In genomic region chr5:107696071-107696470, GRCh38 we compare ENCODE assay signal across 23 cellular contexts. TPM values are rescaled to one million over a fixed set of nuclear protein-coding genes. Genes with fewer than 3 reads are reported as not detected.
DNase-seq lines count a peak whose midpoint lies in the region; ATAC-seq, FAIRE-seq and TF ChIP-seq lines count a peak whose summit lies in the region.
"Had no signal": no experiment of that assay in that cellular context is flagged by ENCODE, and none has a peak within 500 bp of the region (broad histone marks: within the 10 kb centered on the region; RNA-seq: fewer than 3 reads in every experiment).

No MANE protein-coding gene starts in this region.

- H2AFZ ChIP-seq in DND-41 (ENCODE audit: low read depth, low read length) (peak overlapping the region; percentile 25; the same call in 1 of the 2 replicates), H1 (ENCODE audit: low read length) (peak overlapping the region; percentile 50; the same call in 1 of the 2 replicates)

- FAIRE-seq in H1 (lab: Jason Lieb, UNC), result peak; percentile 94
- FAIRE-seq in RCC 7860 (lab: Jason Lieb, UNC), result no peak
- FAIRE-seq: GM12892 had no signal

- no peak overlapping the region; the same call in 1 of the 2 replicates for H3K18ac ChIP-seq in H1 (ENCODE audit: extremely low read depth, low read length)
- H3K18ac ChIP-seq in mesendoderm (ENCODE audit: low read length), result no peak overlapping the region

- no peak for TF ChIP-seq POLR2A in H1 (IDR thresholded peaks at IDR 0.05; ENCODE audit: control extremely low read depth in 1 of 2, low read depth in 2 of 2, low read length in 2 of 2)

- no peak overlapping the region for H3K9ac ChIP-seq in DND-41 (ENCODE audit: low read depth, low read length)
- no peak overlapping the region for H3K9ac ChIP-seq in HUES64 (ENCODE audit: low read depth, low read length)
- H3K9ac ChIP-seq in H1 (replicated peaks in 1 of 4; ENCODE audit: extremely low read depth in 1 of 4, low read depth in 3 of 4, low read length in 3 of 4), result no peak overlapping the region
- H3K9ac ChIP-seq in mesendoderm (ENCODE audit: low read length), result no peak overlapping the region

- no peaks in the 10 kb centered on the region for H3K27me3 ChIP-seq in DND-41 (ENCODE audit: insufficient read depth, low read length, poor library complexity)
- H3K27me3 ChIP-seq in HUES64 (ENCODE audit: insufficient read depth, low read length), result no peaks in the 10 kb centered on the region
- H3K27me3 ChIP-seq in H1 (replicated peaks in 1 of 4; ENCODE audit: control insufficient read depth in 3 of 4, extremely low read depth in 1 of 4, insufficient read depth in 3 of 4, low read length in 3 of 4), result no peaks in the 10 kb centered on the region
- no peaks in the 10 kb centered on the region for H3K27me3 ChIP-seq in mesendoderm (ENCODE audit: insufficient read depth, low read length, poor library complexity)

- WGBS in HUES64, result 32% methylated on average over 2 of the region's 3 CpGs
- WGBS in H1 (ENCODE audit: extremely low coverage in 1 of 2, insufficient coverage in 1 of 2, insufficient read length in 1 of 2, insufficient replicate concordance in 2 of 2, low coverage in 1 of 2, low lambda C conversion rate in 2 of 2, missing lambda C conversion rate in 1 of 2), 2 experiments, result 10% methylated on average over 3 of the region's 3 CpGs; no CpG with 5 or more reads in 1 of the 2 experiments
- WGBS in mesendoderm (ENCODE audit: extremely low coverage, insufficient coverage, low lambda C conversion rate), result no CpG with 5 or more reads among the region's 3 CpGs

- H4K91ac ChIP-seq in H1 (replicated peaks; ENCODE audit: insufficient read length, low read length), result no peak overlapping the region

- H3K4me2 ChIP-seq in DND-41 (ENCODE audit: insufficient read depth, low read length) (no peak overlapping the region), H1 (ENCODE audit: insufficient read depth in 1 of 2, low read depth in 2 of 2, low read length in 2 of 2) (peak overlapping the region; percentile 17 to 51; a peak in 3 of 4 replicates), mesendoderm (ENCODE audit: low read length) (no peak overlapping the region)

- no peak overlapping the region for H2BK20ac ChIP-seq in H1 (ENCODE audit: low read length)

- H4K8ac ChIP-seq in H1 (ENCODE audit: extremely low read depth, insufficient read depth, low read length) (no peak overlapping the region), mesendoderm (ENCODE audit: low read depth, low read length) (no peak overlapping the region)

- H3K79me2 ChIP-seq in DND-41 (ENCODE audit: insufficient read depth, low read length), result no peaks in the 10 kb centered on the region
- H3K79me2 ChIP-seq in H1 (ENCODE audit: control insufficient read depth in 1 of 2, insufficient read depth in 2 of 2, low read length in 2 of 2), result no peaks in the 10 kb centered on the region
- no peaks in the 10 kb centered on the region for H3K79me2 ChIP-seq in mesendoderm (ENCODE audit: control insufficient read depth, insufficient read depth, low read length)

- CTCF ChIA-PET in H1 (lab: Charles Lee; ENCODE audit: partially characterized antibody), result interaction anchor here (0.8 to 1.8 kb wide), 7 partner anchors 8 to 449 kb away, joined by 3 to 6 read pairs (median 3); no protein-coding TSS in a partner anchor

- H3K4me1 ChIP-seq in DND-41 (ENCODE audit: insufficient read depth, low read length) (no peaks in the 10 kb centered on the region), HUES64 (ENCODE audit: insufficient read depth, low read length) (peaks cover 19% of the 10 kb centered on the region), H1 (replicated peaks in 1 of 4; ENCODE audit: control insufficient read depth in 3 of 4, insufficient read depth in 4 of 4, low read length in 3 of 4) (peaks cover 2 to 13% (median 7%) of the 10 kb centered on the region in 4 experiments; a peak in 5 of 7 replicates), mesendoderm (ENCODE audit: control insufficient read depth, low read depth, low read length) (no peaks in the 10 kb centered on the region)

- peak; percentile 34 to 40 for TF ChIP-seq RAD21 in H1 (IDR thresholded peaks at IDR 0.05 in 1 of 2, conservative IDR thresholded peaks at IDR 0.05 in 1 of 2; ENCODE audit: low read depth in 2 of 2, low read length in 2 of 2)

- DNase-seq in DND-41, result no peak
- DNase-seq in H1 (ENCODE audit: low read depth in 1 of 2, low spot score in 2 of 2), result peak in 1 of 2 experiments; percentile 29
- DNase-seq in mesendoderm, result no peak
- DNase-seq in DMS153 (lab: John Stamatoyannopoulos, UW), result no peak
- no peak for DNase-seq in RCC 7860 (ENCODE audit: low spot score)
- DNase-seq in NCI-H774 (lab: John Stamatoyannopoulos, UW), result no peak
- DNase-seq: CD4-positive, alpha-beta memory T cell; DMS79 treated with DMSO at 0.1 percent for 48 hours; GDM1; GOT3; IMR-90; Kasumi-1; MM.1S; NCI-H1092 treated with DMSO at 0.1 percent for 48 hours; NCI-H1694 treated with DMSO at 0.1 percent for 48 hours; NCI-H2171; NCI-H446 had no signal

- H3K23me2 ChIP-seq in H1 (ENCODE audit: low read depth, low read length), result no peaks in the 10 kb centered on the region

- H3K23ac ChIP-seq in H1 (ENCODE audit: insufficient read length) (no peak overlapping the region), mesendoderm (ENCODE audit: low read length) (no peak overlapping the region)

- H2BK120ac ChIP-seq in H1 (replicated peaks; ENCODE audit: low read depth, low read length), result peak overlapping the region; percentile 56
- no peak overlapping the region for H2BK120ac ChIP-seq in mesendoderm (ENCODE audit: low read depth, low read length)

- H4K20me1 ChIP-seq in DND-41 (ENCODE audit: insufficient read depth, low read length) (no peaks in the 10 kb centered on the region), H1 (replicated peaks in 1 of 2; ENCODE audit: control insufficient read depth in 1 of 2, insufficient read depth in 2 of 2, low read length in 2 of 2) (no peaks in the 10 kb centered on the region)

- no peak overlapping the region for H3K56ac ChIP-seq in H1 (replicated peaks; ENCODE audit: insufficient read length, low read depth, low read length)
- no peak overlapping the region for H3K56ac ChIP-seq in mesendoderm (ENCODE audit: low read length)

- H4K5ac ChIP-seq in H1 (ENCODE audit: insufficient read length, low read depth, low read length), result peak overlapping the region; percentile 38
- peak overlapping the region; percentile 41 for H4K5ac ChIP-seq in mesendoderm (ENCODE audit: low read length)

- no peak overlapping the region for H3K14ac ChIP-seq in H1 (ENCODE audit: insufficient read length)

- H2BK5ac ChIP-seq in H1 (ENCODE audit: low read depth, low read length) (no peak overlapping the region), mesendoderm (ENCODE audit: low read length) (no peak overlapping the region)

- H2BK15ac ChIP-seq in H1 (ENCODE audit: low read length), result no peak overlapping the region
- H2BK15ac ChIP-seq in mesendoderm (replicated peaks; ENCODE audit: low read depth), result no peak overlapping the region

- H3K27ac ChIP-seq in DND-41 (ENCODE audit: low read length), result no peak overlapping the region
- H3K27ac ChIP-seq in HUES64 (ENCODE audit: low read depth, low read length), result 0 out of 2 replicates have a peak overlapping the region, but pooled peaks have one; percentile 16
- no peak overlapping the region for H3K27ac ChIP-seq in H1 (ENCODE audit: low read depth, low read length)
- no peak overlapping the region for H3K27ac ChIP-seq in mesendoderm (ENCODE audit: low read depth, low read length)
- H3K27ac ChIP-seq: SK-N-MC had no signal

- no peaks in the 10 kb centered on the region for H3K36me3 ChIP-seq in DND-41 (ENCODE audit: insufficient read depth, low read length)
- no peaks in the 10 kb centered on the region for H3K36me3 ChIP-seq in HUES64 (ENCODE audit: insufficient read depth, low read length)
- H3K36me3 ChIP-seq in H1 (ENCODE audit: control insufficient read depth in 2 of 4, insufficient read depth in 4 of 4, low read length in 3 of 4), result no peaks in the 10 kb centered on the region; a peak in 1 of 8 replicates
- no peaks in the 10 kb centered on the region for H3K36me3 ChIP-seq in mesendoderm (ENCODE audit: control insufficient read depth, insufficient read depth, low read length)

- H2AK5ac ChIP-seq in H1 (ENCODE audit: low read depth, low read length), result no peak overlapping the region
- no peak overlapping the region for H2AK5ac ChIP-seq in mesendoderm (ENCODE audit: low read length)

- H3K79me1 ChIP-seq in H1 (ENCODE audit: low read depth, low read length), result no peaks in the 10 kb centered on the region
- no peaks in the 10 kb centered on the region for H3K79me1 ChIP-seq in mesendoderm (ENCODE audit: low read length)

- TF ChIP-seq EP300 in H1 (IDR thresholded peaks at IDR 0.05; ENCODE audit: borderline replicate concordance in 1 of 2, low read depth in 2 of 2, low read length in 2 of 2), result no peak

- H3K4me3 ChIP-seq in DND-41 (ENCODE audit: low read depth in 1 of 2, low read length in 2 of 2) (no peak overlapping the region), HUES64 (ENCODE audit: low read length) (0 out of 2 replicates have a peak overlapping the region, but pooled peaks have one; percentile 1), H1 (ENCODE audit: extremely low read depth in 1 of 4, insufficient read depth in 2 of 4, low read depth in 3 of 4, low read length in 4 of 4) (0 out of 8 replicates have a peak overlapping the region, but pooled peaks of 1 of the 4 experiments have one; percentile 2), mesendoderm (ENCODE audit: low read length) (no peak overlapping the region)
- H3K4me3 ChIP-seq: SK-N-MC had no signal

- H3K4ac ChIP-seq in H1 (replicated peaks; ENCODE audit: insufficient read length, low read depth, low read length) (no peak overlapping the region), mesendoderm (ENCODE audit: low read depth, low read length) (no peak overlapping the region)

- ATAC-seq in DND-41 (ENCODE audit: insufficient read depth, low read depth), result no peak
- no peak for ATAC-seq in HG02763 (IDR thresholded peaks at IDR 0.05; ENCODE audit: unreplicated experiment)
- ATAC-seq: Panc1, Right ventricle myocardium inferior had no signal

- POLR2A ChIA-PET in H1 (lab: Charles Lee; ENCODE audit: partially characterized antibody), result no interaction called here

- TF ChIP-seq CTCF in DND-41 (IDR thresholded peaks at IDR 0.05; ENCODE audit: borderline replicate concordance, extremely low read depth, low read length, poor library complexity, severe bottlenecking) (no peak), H1 (IDR thresholded peaks at IDR 0.05; ENCODE audit: control extremely low read depth in 1 of 3, insufficient read depth in 1 of 3, low read depth in 1 of 3, low read length in 3 of 3) (no peak)

- H3K9me3 ChIP-seq in DND-41 (ENCODE audit: insufficient read depth, low read length, severe bottlenecking), result no peaks in the 10 kb centered on the region
- H3K9me3 ChIP-seq in HUES64 (ENCODE audit: insufficient read depth, low read depth, low read length), result peaks cover 8% of the 10 kb centered on the region; the same call in 1 of the 2 replicates
- no peaks in the 10 kb centered on the region for H3K9me3 ChIP-seq in H1 (ENCODE audit: insufficient read depth in 2 of 2, low read depth in 1 of 2, low read length in 1 of 2)

- 0 out of 2 replicates have a peak overlapping the region, but pooled peaks have one; percentile 10 for H2BK12ac ChIP-seq in H1 (ENCODE audit: low read depth, low read length)

RNA-seq across cellular contexts. Expression of gene EFNA5, which starts 25.3 kb away (rescaled TPM):
- 12.5 TPM for polyA plus RNA-seq in HUES64 (2013, experiment 1 of 2)
- polyA plus RNA-seq in HUES64 (2013, experiment 2 of 2), result 10.6 TPM
- 17.6 and 21.8 TPM in 2 replicates for total RNA-seq in H1 (2021; fragmentation: NEBNext Ultra II Directional; extraction: Animal tissue kit (Norgen Biotek cat#: 25700))
- 9.4 and 9.6 TPM in 2 replicates for polyA plus RNA-seq in H1 (2011; rRNA removed)
- 3.6 TPM for polyA plus RNA-seq in H1 (2011; cell fraction: cytosol; rRNA removed)
- 4.9 TPM for polyA plus RNA-seq in H1 (2011; cell fraction: nucleus; rRNA removed)
- polyA plus RNA-seq in H1 (2012, experiment 1 of 2), result 10.0 to 11.0 TPM (median 10.1 TPM) in 4 replicates
- polyA plus RNA-seq in H1 (2012, experiment 2 of 2), result 20.6 TPM
- polyA plus RNA-seq in H1 (2013, experiment 1 of 2), result 7.2 TPM
- polyA plus RNA-seq in H1 (2013, experiment 2 of 2), result 11.3 TPM
- polyA minus RNA-seq in H1 (2011; rRNA and poly(A)+ RNA removed), result 12.1 and 20.3 TPM in 2 replicates
- polyA minus RNA-seq in H1 (2011; cell fraction: cytosol; rRNA and poly(A)+ RNA removed), result 16.2 TPM
- 37.6 TPM for polyA minus RNA-seq in H1 (2011; cell fraction: nucleus; rRNA and poly(A)+ RNA removed)
- 29.1 TPM for polyA plus RNA-seq in mesendoderm (2013, experiment 1 of 2)
- 27.0 TPM for polyA plus RNA-seq in mesendoderm (2013, experiment 2 of 2)
- total RNA-seq: CD4-positive, alpha-beta memory T cell had no signal
- polyA plus RNA-seq: CD4-positive, alpha-beta memory T cell had no signal

Comparison
In these comparisons a context has a peak if more than half of its experiments do, and no peak if none do; other contexts are left out.
1. H3K4me2 ChIP-seq: peak in H1 (2 of 2); none in DND-41 (single experiment) and mesendoderm (single experiment).